ENCODE assay signal across 1 cellular context in the genomic region with DNA sequence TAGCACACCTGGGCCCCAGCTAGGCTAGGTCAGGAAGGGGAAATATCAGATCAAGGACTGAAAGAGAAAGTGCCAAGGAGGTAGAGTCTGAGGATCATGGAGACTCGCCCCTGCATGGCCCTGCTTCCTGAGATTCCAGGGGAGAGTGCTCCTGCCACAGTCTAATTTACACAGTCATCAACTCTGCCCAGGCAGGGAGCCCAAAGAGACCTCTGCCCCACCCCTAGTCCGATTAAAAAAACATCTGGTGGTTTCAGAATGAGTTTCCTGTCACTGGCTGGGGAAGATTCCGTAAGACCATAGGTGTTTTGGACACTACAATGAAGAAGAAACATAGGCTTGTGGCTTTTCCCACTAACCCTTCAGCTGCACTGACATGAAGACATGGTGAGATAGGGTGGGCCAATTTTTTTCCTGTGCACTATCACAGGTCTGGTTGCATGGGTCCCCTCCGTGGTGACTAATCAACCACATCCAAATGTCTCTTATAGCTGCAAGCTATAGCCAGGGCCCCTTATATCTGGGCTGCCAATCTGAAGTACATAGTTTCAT.
TF ChIP-seq lines count a peak whose summit lies in the region.

No MANE protein-coding gene starts in this region.

TF ChIP-seq in HCT116, 20 proteins besides CTCF, POLR2A, EP300 and RAD21 (continued from another document):
- no peak for TF ChIP-seq FOSL1 (IDR thresholded peaks at IDR 0.05; ENCODE audit: low read depth)
- no peak for TF ChIP-seq SIN3A (IDR thresholded peaks at IDR 0.05; ENCODE audit: low read depth)
- TF ChIP-seq ZFX (IDR thresholded peaks at IDR 0.05): no peak
- TF ChIP-seq CEBPB (IDR thresholded peaks at IDR 0.05; ENCODE audit: low read depth): no peak
- TF ChIP-seq YY1 (IDR thresholded peaks at IDR 0.05; ENCODE audit: extremely low read depth, insufficient replicate concordance, low read depth, low read length): no peak
- no peak for TF ChIP-seq CBX3 (IDR thresholded peaks at IDR 0.05; ENCODE audit: low read depth)
- TF ChIP-seq POLR2AphosphoS5 (IDR thresholded peaks at IDR 0.05; ENCODE audit: low read depth, low read length): no peak
- TF ChIP-seq, protein P1, sequence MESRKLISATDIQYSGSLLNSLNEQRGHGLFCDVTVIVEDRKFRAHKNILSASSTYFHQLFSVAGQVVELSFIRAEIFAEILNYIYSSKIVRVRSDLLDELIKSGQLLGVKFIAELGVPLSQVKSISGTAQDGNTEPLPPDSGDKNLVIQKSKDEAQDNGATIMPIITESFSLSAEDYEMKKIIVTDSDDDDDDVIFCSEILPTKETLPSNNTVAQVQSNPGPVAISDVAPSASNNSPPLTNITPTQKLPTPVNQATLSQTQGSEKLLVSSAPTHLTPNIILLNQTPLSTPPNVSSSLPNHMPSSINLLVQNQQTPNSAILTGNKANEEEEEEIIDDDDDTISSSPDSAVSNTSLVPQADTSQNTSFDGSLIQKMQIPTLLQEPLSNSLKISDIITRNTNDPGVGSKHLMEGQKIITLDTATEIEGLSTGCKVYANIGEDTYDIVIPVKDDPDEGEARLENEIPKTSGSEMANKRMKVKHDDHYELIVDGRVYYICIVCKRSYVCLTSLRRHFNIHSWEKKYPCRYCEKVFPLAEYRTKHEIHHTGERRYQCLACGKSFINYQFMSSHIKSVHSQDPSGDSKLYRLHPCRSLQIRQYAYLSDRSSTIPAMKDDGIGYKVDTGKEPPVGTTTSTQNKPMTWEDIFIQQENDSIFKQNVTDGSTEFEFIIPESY (IDR thresholded peaks at IDR 0.05; ENCODE audit: extremely low read depth, insufficient replicate concordance, low read length): no peak
- no peak for TF ChIP-seq EZH2 (IDR thresholded peaks at IDR 0.05)
- TF ChIP-seq, protein P2, sequence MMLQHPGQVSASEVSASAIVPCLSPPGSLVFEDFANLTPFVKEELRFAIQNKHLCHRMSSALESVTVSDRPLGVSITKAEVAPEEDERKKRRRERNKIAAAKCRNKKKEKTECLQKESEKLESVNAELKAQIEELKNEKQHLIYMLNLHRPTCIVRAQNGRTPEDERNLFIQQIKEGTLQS (IDR thresholded peaks at IDR 0.05): no peak
- TF ChIP-seq EZH2phosphoT487 (IDR thresholded peaks at IDR 0.05; ENCODE audit: borderline replicate concordance): no peak
- TF ChIP-seq, protein P3, sequence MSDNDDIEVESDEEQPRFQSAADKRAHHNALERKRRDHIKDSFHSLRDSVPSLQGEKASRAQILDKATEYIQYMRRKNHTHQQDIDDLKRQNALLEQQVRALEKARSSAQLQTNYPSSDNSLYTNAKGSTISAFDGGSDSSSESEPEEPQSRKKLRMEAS (IDR thresholded peaks at IDR 0.05): no peak
- TF ChIP-seq, protein P4, sequence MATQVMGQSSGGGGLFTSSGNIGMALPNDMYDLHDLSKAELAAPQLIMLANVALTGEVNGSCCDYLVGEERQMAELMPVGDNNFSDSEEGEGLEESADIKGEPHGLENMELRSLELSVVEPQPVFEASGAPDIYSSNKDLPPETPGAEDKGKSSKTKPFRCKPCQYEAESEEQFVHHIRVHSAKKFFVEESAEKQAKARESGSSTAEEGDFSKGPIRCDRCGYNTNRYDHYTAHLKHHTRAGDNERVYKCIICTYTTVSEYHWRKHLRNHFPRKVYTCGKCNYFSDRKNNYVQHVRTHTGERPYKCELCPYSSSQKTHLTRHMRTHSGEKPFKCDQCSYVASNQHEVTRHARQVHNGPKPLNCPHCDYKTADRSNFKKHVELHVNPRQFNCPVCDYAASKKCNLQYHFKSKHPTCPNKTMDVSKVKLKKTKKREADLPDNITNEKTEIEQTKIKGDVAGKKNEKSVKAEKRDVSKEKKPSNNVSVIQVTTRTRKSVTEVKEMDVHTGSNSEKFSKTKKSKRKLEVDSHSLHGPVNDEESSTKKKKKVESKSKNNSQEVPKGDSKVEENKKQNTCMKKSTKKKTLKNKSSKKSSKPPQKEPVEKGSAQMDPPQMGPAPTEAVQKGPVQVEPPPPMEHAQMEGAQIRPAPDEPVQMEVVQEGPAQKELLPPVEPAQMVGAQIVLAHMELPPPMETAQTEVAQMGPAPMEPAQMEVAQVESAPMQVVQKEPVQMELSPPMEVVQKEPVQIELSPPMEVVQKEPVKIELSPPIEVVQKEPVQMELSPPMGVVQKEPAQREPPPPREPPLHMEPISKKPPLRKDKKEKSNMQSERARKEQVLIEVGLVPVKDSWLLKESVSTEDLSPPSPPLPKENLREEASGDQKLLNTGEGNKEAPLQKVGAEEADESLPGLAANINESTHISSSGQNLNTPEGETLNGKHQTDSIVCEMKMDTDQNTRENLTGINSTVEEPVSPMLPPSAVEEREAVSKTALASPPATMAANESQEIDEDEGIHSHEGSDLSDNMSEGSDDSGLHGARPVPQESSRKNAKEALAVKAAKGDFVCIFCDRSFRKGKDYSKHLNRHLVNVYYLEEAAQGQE (IDR thresholded peaks at IDR 0.05; ENCODE audit: low read depth): no peak
- TF ChIP-seq EGR1 (IDR thresholded peaks at IDR 0.05; ENCODE audit: low read depth): no peak
- TF ChIP-seq SRF (IDR thresholded peaks at IDR 0.05; ENCODE audit: low read depth): no peak
- no peak for TF ChIP-seq ZNF274 (IDR thresholded peaks at IDR 0.05; ENCODE audit: low read depth, low read length)
TF ChIP-seq in HCT116: peak in this region for 0.
